In the genomic region with DNA sequence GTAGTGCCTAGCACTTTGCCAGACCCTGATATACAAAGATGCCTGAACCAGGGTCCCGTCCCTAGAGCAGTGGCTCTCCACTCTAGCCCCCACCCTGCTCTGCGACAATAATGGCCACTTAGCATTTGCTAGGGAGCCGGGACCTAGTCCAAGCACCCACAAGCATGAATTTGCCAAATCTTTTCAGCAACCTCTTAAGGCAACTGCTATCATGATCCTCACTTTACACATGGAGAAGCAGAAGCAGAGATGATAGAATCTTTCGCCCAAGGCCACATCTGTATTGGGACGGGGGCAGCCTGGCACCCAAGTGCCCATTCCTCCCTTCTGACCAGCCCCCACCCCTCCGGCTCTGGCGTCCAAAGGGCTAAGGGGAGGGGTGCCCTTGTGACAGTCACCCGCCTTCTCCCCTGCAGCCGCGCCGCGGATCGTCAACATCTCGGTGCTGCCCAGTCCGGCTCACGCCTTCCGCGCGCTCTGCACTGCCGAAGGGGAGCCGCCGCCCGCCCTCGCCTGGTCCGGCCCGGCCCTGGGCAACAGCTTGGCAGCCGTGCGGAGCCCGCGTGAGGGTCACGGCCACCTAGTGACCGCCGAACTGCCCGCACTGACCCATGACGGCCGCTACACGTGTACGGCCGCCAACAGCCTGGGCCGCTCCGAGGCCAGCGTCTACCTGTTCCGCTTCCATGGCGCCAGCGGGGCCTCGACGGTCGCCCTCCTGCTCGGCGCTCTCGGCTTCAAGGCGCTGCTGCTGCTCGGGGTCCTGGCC, we compare ENCODE assay signal across 10 cellular contexts. TPM values are rescaled to one million over a fixed set of nuclear protein-coding genes. Genes with fewer than 3 reads are reported as not detected.
DNase-seq lines count a peak whose midpoint lies in the region; ATAC-seq, FAIRE-seq and TF ChIP-seq lines count a peak whose summit lies in the region.
"Had no signal": no experiment of that assay in that cellular context is flagged by ENCODE, and none has a peak within 500 bp of the region (broad histone marks: within the 10 kb centered on the region; RNA-seq: fewer than 3 reads in every experiment).

No MANE protein-coding gene starts in this region.

- CTCF ChIA-PET in A673 (lab: Charles Lee): no interaction called here

- no peak for ATAC-seq in GM19452 (IDR thresholded peaks at IDR 0.05; ENCODE audit: unreplicated experiment)

- H3K27ac ChIP-seq in kidney (ENCODE audit: low read depth in 2 of 2, low read length in 2 of 2) (no peak overlapping the region), A673 (ENCODE audit: low read depth, low read length, poor library complexity, severe bottlenecking) (no peak overlapping the region)

- DNase-seq in NCI-H1417 (lab: John Stamatoyannopoulos, UW) (peak in 2 of 3 experiments; percentile 76), NCI-H1417 treated with DMSO at 0.1 percent for 48 hours (lab: John Stamatoyannopoulos, UW) (no peak), adipocyte (ENCODE audit: low read depth) (no peak), kidney (peak; percentile 80), A673 (ENCODE audit: low spot score) (no peak)
- no peak for DNase-seq in activated naive CD4-positive, alpha-beta T cell treated with anti-CD3 and anti-CD28 coated beads, Interleukin-2, amount 50 U/mL, for 16 hours

- H3K9me3 ChIP-seq in adipocyte (ENCODE audit: control insufficient read depth, low read length) (no peaks in the 10 kb centered on the region), kidney (ENCODE audit: control insufficient read depth in 1 of 2, low read length in 2 of 2) (no peaks in the 10 kb centered on the region), skeletal muscle satellite cell (replicated peaks; ENCODE audit: low read length) (no peaks in the 10 kb centered on the region), A673 (ENCODE audit: low read depth, low read length, poor library complexity, severe bottlenecking) (no peaks in the 10 kb centered on the region)

- H3K36me3 ChIP-seq in adipocyte (ENCODE audit: control insufficient read depth, insufficient read depth, low read length, severe bottlenecking) (no peaks in the 10 kb centered on the region), kidney (ENCODE audit: control insufficient read depth in 1 of 2, insufficient read depth in 2 of 2, low read length in 2 of 2) (no peaks in the 10 kb centered on the region), skeletal muscle satellite cell (ENCODE audit: insufficient read depth, low read length) (no peaks in the 10 kb centered on the region), A673 (ENCODE audit: insufficient read depth, low read length, poor library complexity, severe bottlenecking) (no peaks in the 10 kb centered on the region)

- POLR2A ChIA-PET in A673 (lab: Charles Lee; ENCODE audit: low non-redundant PET): no interaction called here

- H3K4me1 ChIP-seq in adipocyte (ENCODE audit: control insufficient read depth, insufficient read depth, low read length) (peaks cover 10% of the 10 kb centered on the region), kidney (ENCODE audit: control insufficient read depth in 1 of 2, insufficient read depth in 1 of 2, low read depth in 1 of 2, low read length in 2 of 2) (peaks cover 5 to 8% of the 10 kb centered on the region in 2 donors), skeletal muscle satellite cell (ENCODE audit: control insufficient read depth, insufficient read depth, low read length) (peaks cover 49% of the 10 kb centered on the region), A673 (ENCODE audit: insufficient read depth, low read length, poor library complexity, severe bottlenecking) (no peaks in the 10 kb centered on the region)

- intact Hi-C loops in kidney (cut with DNase I): no loop called here
- intact Hi-C loops in A673 (cut with micrococcal nuclease; ENCODE audit: unreplicated experiment): loop anchor here (2.0 kb wide), 2 partner anchors 116 to 146 kb away; no protein-coding TSS in a partner anchor

- no peak for FAIRE-seq in kidney (lab: Jason Lieb, UNC)
- FAIRE-seq: colon, islet of Langerhans had no signal

- H3K9ac ChIP-seq in adipocyte (ENCODE audit: low read length) (peak overlapping the region; percentile 34), kidney (ENCODE audit: low read length in 2 of 2) (no peak overlapping the region), skeletal muscle satellite cell (ENCODE audit: low read depth, low read length) (no peak overlapping the region)

- no peak for TF ChIP-seq CTCF in kidney (IDR thresholded peaks at IDR 0.05; ENCODE audit: borderline replicate concordance, extremely low read depth, insufficient read depth)
- no peak for TF ChIP-seq CTCF in A673 (conservative IDR thresholded peaks at IDR 0.05; ENCODE audit: low read depth, low read length)

- BruUV-seq in A673 (replicated peaks; lab: Mats Ljungman, UMichigan): no TSS peak

- peaks cover 3% of the 10 kb centered on the region for H3K27me3 ChIP-seq in adipocyte (replicated peaks; ENCODE audit: control insufficient read depth, insufficient read depth, low read length)
- no peaks in the 10 kb centered on the region for H3K27me3 ChIP-seq in skeletal muscle satellite cell (ENCODE audit: control insufficient read depth, insufficient read depth, low read length)
- H3K27me3 ChIP-seq in A673 (replicated peaks; ENCODE audit: insufficient read depth, low read depth, low read length, poor library complexity): peaks cover 63% of the 10 kb centered on the region

- H3K4me3 ChIP-seq in adipocyte (ENCODE audit: low read length) (peak overlapping the region; percentile 67), kidney (ENCODE audit: low read length in 2 of 2) (peak overlapping the region in 1 of 2 donors; percentile 33), skeletal muscle satellite cell (ENCODE audit: low read length) (no peak overlapping the region), A673 (ENCODE audit: low read depth, low read length, poor library complexity, severe bottlenecking) (no peak overlapping the region)

- H3K4me2 ChIP-seq in skeletal muscle satellite cell (ENCODE audit: low read length): peak overlapping the region; percentile 66

RNA-seq across cellular contexts. Expression of a gene that starts 13.0 kb away (rescaled TPM):
- total RNA-seq in kidney (1.2 TPM), A673 (2021) (0.85 and 0.92 TPM in 2 replicates)
- polyA plus RNA-seq in kidney (ENCODE audit: insufficient read depth, low read depth, low replicate concordance): not detected
- 1.7 and 3.3 TPM in 2 replicates for total RNA-seq in skeletal muscle satellite cell (2012; rRNA removed)

Comparison
In these comparisons a context has a peak if more than half of its experiments do, and no peak if none do; other contexts are left out.
1. DNase-seq: peak in NCI-H1417 (2 of 3) and kidney (single experiment); none in NCI-H1417 treated with DMSO at 0.1 percent for 48 hours (single experiment), adipocyte (single experiment), activated naive CD4-positive, alpha-beta T cell treated with anti-CD3 and anti-CD28 coated beads, Interleukin-2, amount 50 U/mL, for 16 hours (single experiment) and A673 (single experiment).